8 cellular contexts compared by ENCODE assay signal in genomic region chr11:104946907-104947306, GRCh38. TPM values are rescaled to one million over a fixed set of nuclear protein-coding genes. Genes with fewer than 3 reads are reported as not detected.
A peak's percentile ranks its signal among the peaks of the same experiment; 100 is the strongest.
DNase-seq lines count a peak whose midpoint lies in the region; ATAC-seq lines count a peak whose summit lies in the region.

No MANE protein-coding gene starts in this region.

- H2AFZ ChIP-seq in trophoblast cell (ENCODE audit: insufficient read depth, low read length, poor library complexity): no peak overlapping the region

- H2BK12ac ChIP-seq in trophoblast cell (ENCODE audit: low read length): no peak overlapping the region

- H3K4me2 ChIP-seq in trophoblast cell (ENCODE audit: low read length): no peak overlapping the region

- peaks cover 11% of the 10 kb centered on the region for H3K9me3 Mint-ChIP-seq in activated naive CD4-positive, alpha-beta T cell treated with anti-CD3 and anti-CD28 coated beads, Interleukin-2, amount 50 U/mL, for 24 hours

- ATAC-seq in GM21360 (IDR thresholded peaks at IDR 0.05; ENCODE audit: unreplicated experiment): peak; percentile 96
- ATAC-seq in HG03469 (IDR thresholded peaks at IDR 0.05; ENCODE audit: unreplicated experiment): peak; percentile 97
- ATAC-seq in esophagus mucosa: peak; percentile 63

- H3K23ac ChIP-seq in trophoblast cell (ENCODE audit: low read length): no peak overlapping the region

- H3K14ac ChIP-seq in trophoblast cell (ENCODE audit: low read length): no peak overlapping the region

- no peak for DNase-seq in activated naive CD4-positive, alpha-beta T cell treated with Interleukin-2 at 50 U/mL for 16 hours
- DNase-seq in SHP77 treated with DMSO at 0.1 percent for 48 hours (lab: John Stamatoyannopoulos, UW) (peak; percentile 9), trophoblast cell (peak; percentile 50 to 85), NCI-H2227 (lab: John Stamatoyannopoulos, UW; ENCODE audit: unreplicated experiment) (no peak)

- H3K27ac ChIP-seq in trophoblast cell (ENCODE audit: low read depth, low read length): no peak overlapping the region

- H3K4me3 Mint-ChIP-seq in activated naive CD4-positive, alpha-beta T cell treated with anti-CD3 and anti-CD28 coated beads, Interleukin-2, amount 50 U/mL, for 24 hours: peak overlapping the region; percentile 37

- H3K27ac Mint-ChIP-seq in activated naive CD4-positive, alpha-beta T cell treated with anti-CD3 and anti-CD28 coated beads, Interleukin-2, amount 50 U/mL, for 24 hours: peak overlapping the region; percentile 95

- H4K8ac ChIP-seq in trophoblast cell (ENCODE audit: low read depth, low read length): no peak overlapping the region

- H3K4me1 Mint-ChIP-seq in activated naive CD4-positive, alpha-beta T cell treated with anti-CD3 and anti-CD28 coated beads, Interleukin-2, amount 50 U/mL, for 24 hours: peaks cover 19% of the 10 kb centered on the region

- H3K18ac ChIP-seq in trophoblast cell (ENCODE audit: low read length): no peak overlapping the region

- H3K4me1 ChIP-seq in trophoblast cell (ENCODE audit: control insufficient read depth in 1 of 2, insufficient read depth in 2 of 2, low read length in 2 of 2): no peaks in the 10 kb centered on the region

- H2AK5ac ChIP-seq in trophoblast cell (ENCODE audit: low read length): no peak overlapping the region

- H3K79me2 ChIP-seq in trophoblast cell (ENCODE audit: control insufficient read depth, insufficient read depth, low read length, poor library complexity): no peaks in the 10 kb centered on the region

- H3K79me1 ChIP-seq in trophoblast cell (ENCODE audit: low read length): no peaks in the 10 kb centered on the region

- no peak overlapping the region for H4K91ac ChIP-seq in trophoblast cell (ENCODE audit: low read depth, low read length)

- H3K9ac ChIP-seq in trophoblast cell (ENCODE audit: low read length): no peak overlapping the region

- H3K9me3 ChIP-seq in trophoblast cell (ENCODE audit: insufficient read depth, low read depth, low read length): no peaks in the 10 kb centered on the region

- H4K12ac ChIP-seq in trophoblast cell (ENCODE audit: low read depth, low read length): no peak overlapping the region

- WGBS in trophoblast cell (ENCODE audit: extremely low coverage, insufficient coverage, insufficient read length): no CpG with 5 or more reads among the region's 2 CpGs

- no peaks in the 10 kb centered on the region for H3K36me3 ChIP-seq in trophoblast cell (ENCODE audit: control insufficient read depth in 1 of 2, insufficient read depth in 2 of 2, low read length in 2 of 2)

- no peak overlapping the region for H2BK120ac ChIP-seq in trophoblast cell (ENCODE audit: insufficient read depth, low read length, poor library complexity)

- H3K4me3 ChIP-seq in trophoblast cell (ENCODE audit: low read depth, low read length): no peak overlapping the region

- no peaks in the 10 kb centered on the region for H3K27me3 ChIP-seq in trophoblast cell (ENCODE audit: insufficient read depth, low read length)

- no peak overlapping the region for H2BK5ac ChIP-seq in trophoblast cell (ENCODE audit: low read depth, low read length, poor library complexity)

- peaks cover 68% of the 10 kb centered on the region for H3K36me3 Mint-ChIP-seq in activated naive CD4-positive, alpha-beta T cell treated with anti-CD3 and anti-CD28 coated beads, Interleukin-2, amount 50 U/mL, for 24 hours

- no peak overlapping the region for H3K4ac ChIP-seq in trophoblast cell (ENCODE audit: low read depth, low read length)

- no peaks in the 10 kb centered on the region for H3K27me3 Mint-ChIP-seq in activated naive CD4-positive, alpha-beta T cell treated with anti-CD3 and anti-CD28 coated beads, Interleukin-2, amount 50 U/mL, for 24 hours

RNA-seq across cellular contexts. Expression of gene CASP4, which starts 21.5 kb away (rescaled TPM):
- 77.3 TPM for total RNA-seq in esophagus mucosa
- polyA plus RNA-seq in trophoblast cell (2013): 9.5 and 10.1 TPM in 2 replicates

RNA-seq across cellular contexts. Expression of gene CASP12, which starts 48.6 kb away (rescaled TPM):
- not detected for total RNA-seq in esophagus mucosa
- not detected in 2 replicates for polyA plus RNA-seq in trophoblast cell (2013)

Comparison
In these comparisons a context has a peak if more than half of its experiments do, and no peak if none do; other contexts are left out.
1. DNase-seq: peak in SHP77 treated with DMSO at 0.1 percent for 48 hours (single experiment) and trophoblast cell (2 of 2); none in activated naive CD4-positive, alpha-beta T cell treated with Interleukin-2 at 50 U/mL for 16 hours (single experiment) and NCI-H2227 (single experiment).
2. Peak in every context shown above with its lines, with median percentiles within 50 percentile points of each other: ATAC-seq.